7 cellular contexts compared by ENCODE assay signal in genomic region chr1:27205819-27206218, GRCh38.
"Had no signal": no experiment of that assay in that cellular context is flagged by ENCODE, and none has a peak within 500 bp of the region (broad histone marks: within the 10 kb centered on the region; RNA-seq: fewer than 3 reads in every experiment).

No MANE protein-coding gene starts in this region.

- ATAC-seq: HCT116 had no signal

- H3K27ac Mint-ChIP-seq: HFFc6, IgD-negative memory B cell had no signal

- H3K4me3 ChIP-seq: HAP-1 had no signal

- DNase-seq: GOT3, H7, HFFc6, KG1 had no signal

- H3K36me3 ChIP-seq: HAP-1 had no signal

- H3K9me3 Mint-ChIP-seq: HFFc6, IgD-negative memory B cell had no signal

- H3K27me3 Mint-ChIP-seq: IgD-negative memory B cell had no signal

- H3K36me3 Mint-ChIP-seq: IgD-negative memory B cell had no signal

- H3K4me1 ChIP-seq: HAP-1 had no signal

- H3K4me3 Mint-ChIP-seq: HFFc6 had no signal
